In the genomic region with DNA sequence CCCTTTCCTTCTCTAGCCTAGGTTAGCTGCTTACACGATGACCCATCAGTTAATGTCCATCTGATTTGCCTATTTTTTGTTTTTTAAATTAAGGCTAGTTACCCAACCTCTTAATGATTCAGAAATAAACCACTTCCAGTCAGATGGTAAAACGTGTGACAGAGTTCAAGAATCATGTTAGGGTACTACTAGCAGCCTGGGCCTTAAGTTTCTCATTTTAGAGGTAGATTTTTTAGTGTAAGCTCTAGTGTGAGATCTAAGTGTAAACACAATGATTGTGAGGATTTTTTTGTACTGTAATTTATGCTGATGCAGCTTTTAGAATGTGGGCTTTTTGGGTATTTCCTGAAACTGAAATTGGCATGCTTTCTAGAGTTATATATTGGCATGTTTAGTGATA, we compare ENCODE assay signal across 13 cellular contexts.
A peak's percentile ranks its signal among the peaks of the same experiment; 100 is the strongest.
DNase-seq lines count a peak whose midpoint lies in the region; FAIRE-seq and TF ChIP-seq lines count a peak whose summit lies in the region.
"Had no signal": no experiment of that assay in that cellular context is flagged by ENCODE, and none has a peak within 500 bp of the region (broad histone marks: within the 10 kb centered on the region; RNA-seq: fewer than 3 reads in every experiment).

No MANE protein-coding gene starts in this region.

- intact Hi-C loops in activated CD4-positive, alpha-beta T cell treated with anti-CD3 and anti-CD28 coated beads, Interleukin-2, amount 10 ng/mL, durations not matched to agents 24 days and 14 days (cut with micrococcal nuclease) = no loop called here

- H4K5ac ChIP-seq in H1 (ENCODE audit: insufficient read length, low read depth, low read length) = no peak overlapping the region

- H3K56ac ChIP-seq in H1 (replicated peaks; ENCODE audit: insufficient read length, low read depth, low read length) = no peak overlapping the region

- no peak overlapping the region for H3K4ac ChIP-seq in H1 (replicated peaks; ENCODE audit: insufficient read length, low read depth, low read length)

- no peak overlapping the region for H3K4me3 Mint-ChIP-seq in osteocyte (ENCODE audit: unreplicated experiment)
- H3K4me3 Mint-ChIP-seq in activated CD4-positive, alpha-beta T cell treated with anti-CD3 and anti-CD28 coated beads, Interleukin-2, amount 10 ng/mL, durations not matched to agents 24 days and 14 days = no peak overlapping the region
- H3K4me3 Mint-ChIP-seq: type B pancreatic cell had no signal

- CTCF ChIA-PET in H1 (lab: Charles Lee; ENCODE audit: partially characterized antibody) = interaction anchor here (1.8 kb wide), 1 partner anchor 17 kb away, joined by 7 read pairs; no protein-coding TSS in a partner anchor

- H4K20me1 ChIP-seq in H1 (replicated peaks in 1 of 2; ENCODE audit: control insufficient read depth in 1 of 2, insufficient read depth in 2 of 2, low read length in 2 of 2) = peaks cover 0 to 2% of the 10 kb centered on the region in 2 experiments

- H3K36me3 ChIP-seq in HUES48 (ENCODE audit: control insufficient read depth, insufficient read depth, low read length) (no peaks in the 10 kb centered on the region), H1 (ENCODE audit: control insufficient read depth in 2 of 4, insufficient read depth in 4 of 4, low read length in 3 of 4) (no peaks in the 10 kb centered on the region; a peak in 1 of 8 replicates)
- H3K36me3 ChIP-seq: brain microvascular endothelial cell had no signal

- no peak for TF ChIP-seq RAD21 in H1 (IDR thresholded peaks at IDR 0.05 in 1 of 2, conservative IDR thresholded peaks at IDR 0.05 in 1 of 2; ENCODE audit: low read depth in 2 of 2, low read length in 2 of 2)

- H3K4me2 ChIP-seq in H1 (ENCODE audit: insufficient read depth in 1 of 2, low read depth in 2 of 2, low read length in 2 of 2) = no peak overlapping the region

- H3K23me2 ChIP-seq in H1 (ENCODE audit: low read depth, low read length) = no peaks in the 10 kb centered on the region

- TF ChIP-seq POLR2A in H1 (IDR thresholded peaks at IDR 0.05; ENCODE audit: control extremely low read depth in 1 of 2, low read depth in 2 of 2, low read length in 2 of 2) = no peak

- no peak overlapping the region for H2BK12ac ChIP-seq in H1 (ENCODE audit: low read depth, low read length)

- H3K27ac ChIP-seq in HUES48 (ENCODE audit: low read depth, low read length) (peak overlapping the region; percentile 57), H1 (ENCODE audit: low read depth, low read length) (no peak overlapping the region)
- H3K27ac ChIP-seq: brain microvascular endothelial cell had no signal

- no peaks in the 10 kb centered on the region for H3K9me3 Mint-ChIP-seq in osteocyte (ENCODE audit: unreplicated experiment)
- peaks cover 4% of the 10 kb centered on the region for H3K9me3 Mint-ChIP-seq in activated CD4-positive, alpha-beta T cell treated with anti-CD3 and anti-CD28 coated beads, Interleukin-2, amount 10 ng/mL, durations not matched to agents 24 days and 14 days
- H3K9me3 Mint-ChIP-seq: type B pancreatic cell had no signal

- H2AK5ac ChIP-seq in H1 (ENCODE audit: low read depth, low read length) = no peak overlapping the region

- H3K4me3 ChIP-seq in HUES48 (ENCODE audit: low read depth, low read length) = no peak overlapping the region
- H3K4me3 ChIP-seq in H1 (ENCODE audit: extremely low read depth in 1 of 4, insufficient read depth in 2 of 4, low read depth in 3 of 4, low read length in 4 of 4) = no peak overlapping the region

- H3K9ac ChIP-seq in HUES48 (ENCODE audit: low read depth, low read length) (no peak overlapping the region), H1 (replicated peaks in 1 of 4; ENCODE audit: extremely low read depth in 1 of 4, low read depth in 3 of 4, low read length in 3 of 4) (no peak overlapping the region)

- TF ChIP-seq EP300 in H1 (IDR thresholded peaks at IDR 0.05; ENCODE audit: borderline replicate concordance in 1 of 2, low read depth in 2 of 2, low read length in 2 of 2) = no peak

- H2BK20ac ChIP-seq in H1 (ENCODE audit: low read length) = no peak overlapping the region

- no peak overlapping the region for H4K91ac ChIP-seq in H1 (replicated peaks; ENCODE audit: insufficient read length, low read length)

- no peak overlapping the region for H2BK120ac ChIP-seq in H1 (replicated peaks; ENCODE audit: low read depth, low read length)

- no peaks in the 10 kb centered on the region for H3K79me2 ChIP-seq in H1 (ENCODE audit: control insufficient read depth in 1 of 2, insufficient read depth in 2 of 2, low read length in 2 of 2)

- peak; percentile 18 for DNase-seq in GM04503 (ENCODE audit: low read depth)
- no peak for DNase-seq in H1 (ENCODE audit: low read depth in 1 of 2, low spot score in 2 of 2)
- DNase-seq in osteocyte (ENCODE audit: extremely low spot score, unreplicated experiment) = no peak
- DNase-seq in amygdala (lab: John Stamatoyannopoulos, UW) = no peak
- DNase-seq in NCI-H774 (lab: John Stamatoyannopoulos, UW) = no peak
- DNase-seq in activated CD4-positive, alpha-beta T cell treated with anti-CD3 and anti-CD28 coated beads, Interleukin-2, amount 10 ng/mL, durations not matched to agents 24 days and 14 days = no peak
- no peak for DNase-seq in NCI-H2081 (lab: John Stamatoyannopoulos, UW)
- DNase-seq: head of caudate nucleus; stimulated activated CD4-positive, alpha-beta T cell treated with anti-CD3 and anti-CD28 coated beads, Interleukin-4, amount 100 ng/mL, for 24 hours; SW 1271 had no signal

- H4K8ac ChIP-seq in H1 (ENCODE audit: extremely low read depth, insufficient read depth, low read length) = no peak overlapping the region

- H3K14ac ChIP-seq in H1 (ENCODE audit: insufficient read length) = no peak overlapping the region

- H3K27me3 ChIP-seq in HUES48 (ENCODE audit: control insufficient read depth, insufficient read depth, low read length) (no peaks in the 10 kb centered on the region), H1 (replicated peaks in 1 of 4; ENCODE audit: control insufficient read depth in 3 of 4, extremely low read depth in 1 of 4, insufficient read depth in 3 of 4, low read length in 3 of 4) (no peaks in the 10 kb centered on the region)
- H3K27me3 ChIP-seq: brain microvascular endothelial cell had no signal

- no peak overlapping the region for H2BK15ac ChIP-seq in H1 (ENCODE audit: low read length)

- H3K23ac ChIP-seq in H1 (ENCODE audit: insufficient read length) = no peak overlapping the region

- H3K4me1 ChIP-seq in HUES48 (ENCODE audit: control insufficient read depth, insufficient read depth, low read length) (peaks cover 24% of the 10 kb centered on the region), H1 (replicated peaks in 1 of 4; ENCODE audit: control insufficient read depth in 3 of 4, insufficient read depth in 4 of 4, low read length in 3 of 4) (peaks cover 0 to 9% (median 4%) of the 10 kb centered on the region in 4 experiments; a peak in 3 of 7 replicates)

- H2AFZ ChIP-seq in H1 (ENCODE audit: low read length) = no peak overlapping the region

- H3K18ac ChIP-seq in H1 (ENCODE audit: extremely low read depth, low read length) = no peak overlapping the region

- WGBS in H1 (ENCODE audit: extremely low coverage in 1 of 2, insufficient coverage in 1 of 2, insufficient read length in 1 of 2, insufficient replicate concordance in 2 of 2, low coverage in 1 of 2, low lambda C conversion rate in 2 of 2, missing lambda C conversion rate in 1 of 2), 2 experiments = 40% methylated on average over 2 of the region's 2 CpGs; no CpG with 5 or more reads in 1 of the 2 experiments

- peaks cover 75% of the 10 kb centered on the region for H3K4me1 Mint-ChIP-seq in osteocyte (ENCODE audit: unreplicated experiment)
- H3K4me1 Mint-ChIP-seq in activated CD4-positive, alpha-beta T cell treated with anti-CD3 and anti-CD28 coated beads, Interleukin-2, amount 10 ng/mL, durations not matched to agents 24 days and 14 days = no peaks in the 10 kb centered on the region

- H3K9me3 ChIP-seq in HUES48 (ENCODE audit: control insufficient read depth, insufficient read depth, low read length) (no peaks in the 10 kb centered on the region), H1 (ENCODE audit: insufficient read depth in 2 of 2, low read depth in 1 of 2, low read length in 1 of 2) (no peaks in the 10 kb centered on the region)

- peak overlapping the region; percentile 15 for H3K27ac Mint-ChIP-seq in osteocyte (ENCODE audit: unreplicated experiment)
- no peak overlapping the region for H3K27ac Mint-ChIP-seq in activated CD4-positive, alpha-beta T cell treated with anti-CD3 and anti-CD28 coated beads, Interleukin-2, amount 10 ng/mL, durations not matched to agents 24 days and 14 days
- H3K27ac Mint-ChIP-seq: type B pancreatic cell had no signal

- peaks cover 15% of the 10 kb centered on the region for H3K36me3 Mint-ChIP-seq in osteocyte (ENCODE audit: unreplicated experiment)
- no peaks in the 10 kb centered on the region for H3K36me3 Mint-ChIP-seq in activated CD4-positive, alpha-beta T cell treated with anti-CD3 and anti-CD28 coated beads, Interleukin-2, amount 10 ng/mL, durations not matched to agents 24 days and 14 days (ENCODE audit: low read depth)

- no peak for TF ChIP-seq CTCF in H1 (IDR thresholded peaks at IDR 0.05; ENCODE audit: control extremely low read depth in 1 of 3, insufficient read depth in 1 of 3, low read depth in 1 of 3, low read length in 3 of 3)
- TF ChIP-seq CTCF in osteocyte (IDR thresholded peaks at IDR 0.05) = no peak

- FAIRE-seq in H1 (lab: Jason Lieb, UNC) = no peak

- H3K79me1 ChIP-seq in H1 (ENCODE audit: low read depth, low read length) = no peaks in the 10 kb centered on the region

- POLR2A ChIA-PET in H1 (lab: Charles Lee; ENCODE audit: partially characterized antibody) = no interaction called here

- no peaks in the 10 kb centered on the region for H3K27me3 Mint-ChIP-seq in osteocyte (ENCODE audit: unreplicated experiment)
- H3K27me3 Mint-ChIP-seq in activated CD4-positive, alpha-beta T cell treated with anti-CD3 and anti-CD28 coated beads, Interleukin-2, amount 10 ng/mL, durations not matched to agents 24 days and 14 days = no peaks in the 10 kb centered on the region
- H3K27me3 Mint-ChIP-seq: type B pancreatic cell had no signal

- H2BK5ac ChIP-seq in H1 (ENCODE audit: low read depth, low read length) = no peak overlapping the region

TF ChIP-seq in H1, 55 proteins besides CTCF, POLR2A, EP300 and RAD21:
- TF ChIP-seq MAFK (IDR thresholded peaks at IDR 0.05; ENCODE audit: low read depth, low read length) (peak; percentile 29; the same call in 1 of the 2 replicates), E2F6 (IDR thresholded peaks at IDR 0.05) (no peak)
